In genomic region chr10:21203473-21204107, GRCh38 we compare ENCODE assay signal across 25 cellular contexts.
"Had no signal": no experiment of that assay in that cellular context is flagged by ENCODE, and none has a peak within 500 bp of the region (broad histone marks: within the 10 kb centered on the region; RNA-seq: fewer than 3 reads in every experiment).

No MANE protein-coding gene starts in this region.

- H3K4me2 ChIP-seq: KMS-11 had no signal

- H3K4me3 ChIP-seq: SK-N-MC had no signal

- ATAC-seq: activated T-cell treated with anti-CD3 and anti-CD28 coated beads, Interleukin-2, amount 50 U/mL, for 4 hours; activated T-helper 17 cell treated with anti-CD3 and anti-CD28 coated beads, Interleukin-2, amount 50 U/mL, for 72 hours; Panc1; Right ventricle myocardium inferior; T-cell had no signal

- H3K27ac ChIP-seq: KMS-11, SK-N-MC had no signal

- DNase-seq: activated CD4-positive, alpha-beta memory T cell treated with anti-CD3 and anti-CD28 coated beads for 36 hours; activated CD4-positive, alpha-beta T cell treated with anti-CD3 and anti-CD28 coated beads, Interleukin-2, amount 10 ng/mL, durations not matched to agents 7 days and 5 days; activated CD4-positive, CD25-positive, alpha-beta regulatory T cell; activated CD8-positive, alpha-beta memory T cell treated with anti-CD3 and anti-CD28 coated beads for 24 hours; activated gamma-delta T cell treated with Interleukin-2 at 50 U/mL for 16 hours; activated naive CD4-positive, alpha-beta T cell treated with anti-CD3 and anti-CD28 coated beads, Interleukin-2, amount 10 ng/mL, durations not matched to agents 7 days and 5 days; activated naive CD8-positive, alpha-beta T cell treated with anti-CD3 and anti-CD28 coated beads for 36 hours; activated T-cell treated with anti-CD3 and anti-CD28 coated beads, Interleukin-2, amount 50 U/mL, for 4 hours; anterior cingulate cortex; central memory CD4-positive, alpha-beta T cell; NCI-H1092 treated with DMSO at 0.1 percent for 48 hours; NCI-H1417 treated with DMSO at 0.1 percent for 48 hours; NCI-H1694 treated with DMSO at 0.1 percent for 48 hours; NCI-H2029 treated with DMSO at 0.1 percent for 48 hours; NCI-H510A treated with DMSO at 0.1 percent for 48 hours; NK-92 treated with Interleukin-12 subunit alpha and Interleukin-12 subunit beta, amount 100 ng/mL, for 24 hours; RPMI8226; T-cell; T-helper 2 cell; T1000 had no signal
